In genomic region chr17:44992242-44992939, GRCh38 we compare ENCODE assay signal across 19 cellular contexts. TPM values are rescaled to one million over a fixed set of nuclear protein-coding genes. Genes with fewer than 3 reads are reported as not detected.
A peak's percentile ranks its signal among the peaks of the same experiment; 100 is the strongest.
DNase-seq lines count a peak whose midpoint lies in the region; ATAC-seq, FAIRE-seq and TF ChIP-seq lines count a peak whose summit lies in the region.
"Had no signal": no experiment of that assay in that cellular context is flagged by ENCODE, and none has a peak within 500 bp of the region (broad histone marks: within the 10 kb centered on the region; RNA-seq: fewer than 3 reads in every experiment).

No MANE protein-coding gene starts in this region.

- no peak overlapping the region for H3K9ac ChIP-seq in K562 (ENCODE audit: insufficient read depth in 1 of 2, low read depth in 2 of 2, low read length in 2 of 2)
- H3K9ac ChIP-seq: GM23248 had no signal

- no peak overlapping the region for H2AFZ ChIP-seq in K562 (ENCODE audit: low read depth, low read length)
- H2AFZ ChIP-seq: GM23248, PC-9 had no signal

- CTCF ChIA-PET in HEK293 (lab: Yijun Ruan, JAX), result interaction anchor here (1.0 to 4.3 kb wide), 3 partner anchors 29 to 79 kb away, joined by 3 to 28 read pairs (median 4); no protein-coding TSS in a partner anchor
- CTCF ChIA-PET in K562 (lab: Yijun Ruan, JAX; ENCODE audit: low intra/inter-chr PET ratio), result no interaction called here
- CTCF ChIA-PET in MCF 10A (lab: Yijun Ruan, JAX), result interaction anchor here (1.6 to 2.0 kb wide), 2 partner anchors 30 to 72 kb away, joined by 6 read pairs; no protein-coding TSS in a partner anchor

- H3K27me3 Mint-ChIP-seq in MCF 10A (ENCODE audit: insufficient read depth, unreplicated experiment), result no peaks in the 10 kb centered on the region

- no peak for TF ChIP-seq POLR2A in K562 (conservative IDR thresholded peaks at IDR 0.05)

- TF ChIP-seq CTCF in HEK293 (tag by site-specific recombination; IDR thresholded peaks at IDR 0.05) (no peak), K562 (IDR thresholded peaks at IDR 0.05 in 2 of 3, conservative IDR thresholded peaks at IDR 0.05 in 1 of 3; ENCODE audit: insufficient read depth in 2 of 3, low read depth in 1 of 3, low read length in 3 of 3) (no peak), MCF 10A (IDR thresholded peaks at IDR 0.05; ENCODE audit: unreplicated experiment) (no peak)

- POLR2A ChIA-PET in HEK293 (lab: Yijun Ruan, JAX) (no interaction called here), K562 (lab: Yijun Ruan, JAX) (interaction anchor here (0.6 to 4.7 kb wide), 3 partner anchors 11 to 867 kb away, joined by 3 to 21 read pairs (median 4); no protein-coding TSS in a partner anchor), MCF 10A (lab: Yijun Ruan, JAX) (interaction anchor here (0.6 to 1.7 kb wide), 3 partner anchors 11 to 94 kb away, joined by 3 to 6 read pairs (median 3); no protein-coding TSS in a partner anchor)

- H3K4me3 Mint-ChIP-seq in MCF 10A (ENCODE audit: unreplicated experiment), result no peak overlapping the region
- H3K4me3 Mint-ChIP-seq: CD4-positive, CD25-positive, alpha-beta regulatory T cell; H9 had no signal

- no peaks in the 10 kb centered on the region for H3K9me3 Mint-ChIP-seq in MCF 10A (ENCODE audit: unreplicated experiment)
- H3K9me3 Mint-ChIP-seq: H9, IgD-negative memory B cell had no signal

- H3K27ac Mint-ChIP-seq in MCF 10A (ENCODE audit: low read depth, unreplicated experiment), result no peak overlapping the region
- H3K27ac Mint-ChIP-seq: CD4-positive, CD25-positive, alpha-beta regulatory T cell; H9 had no signal

- intact Hi-C loops in K562 (cut with micrococcal nuclease) (no loop called here), MCF 10A (cut with micrococcal nuclease) (no loop called here)

- no peak for TF ChIP-seq RAD21 in K562 (CRISPR knock-in tag; conservative IDR thresholded peaks at IDR 0.05 in 1 of 2, IDR thresholded peaks at IDR 0.05 in 1 of 2)

- H3K36me3 ChIP-seq in HEK293 (ENCODE audit: control insufficient read depth in 2 of 2, insufficient read depth in 1 of 2, low read length in 2 of 2) (no peaks in the 10 kb centered on the region), K562 (ENCODE audit: control insufficient read depth, insufficient read depth, low read length) (no peaks in the 10 kb centered on the region)
- H3K36me3 ChIP-seq: SJSA1 had no signal

- DNase-seq in NCI-H2171 treated with DMSO at 0.1 percent for 48 hours (lab: John Stamatoyannopoulos, UW) (peak; percentile 18), NCI-H2171 (lab: John Stamatoyannopoulos, UW) (no peak), NCI-H510A (lab: John Stamatoyannopoulos, UW) (peak; percentile 50), K562 (ENCODE audit: extremely low read depth in 1 of 4, low spot score in 3 of 4) (no peak), MCF 10A (ENCODE audit: unreplicated experiment) (no peak)
- DNase-seq in stimulated activated CD4-positive, alpha-beta T cell treated with anti-CD3 and anti-CD28 coated beads, Interleukin-15, amount 100 ng/mL, for 24 hours, result no peak
- DNase-seq: CD4-positive, CD25-positive, alpha-beta regulatory T cell; DMS53; GM23248; H9; NCI-H2029; NCI-H748 treated with DMSO at 0.1 percent for 48 hours; PC-9; Right ventricle myocardium superior; T-helper 2 cell had no signal

- H3K4me2 ChIP-seq in K562 (ENCODE audit: insufficient read depth, low read length), result no peak overlapping the region
- H3K4me2 ChIP-seq: PC-9 had no signal

- no peak overlapping the region for H3K27ac ChIP-seq in HEK293 (ENCODE audit: extremely low read depth, low read depth, low read length)
- H3K27ac ChIP-seq in K562 (ENCODE audit: extremely low read depth, low read depth, low read length), result no peak overlapping the region
- H3K27ac ChIP-seq: GM23248, PC-9, SJSA1 had no signal

- no peaks in the 10 kb centered on the region; the same call in 1 of the 2 replicates for H4K20me1 ChIP-seq in K562 (replicated peaks; ENCODE audit: control insufficient read depth, insufficient read depth, low read length)

- no peaks in the 10 kb centered on the region for H3K4me1 Mint-ChIP-seq in MCF 10A (ENCODE audit: insufficient read depth, unreplicated experiment)

- no TSS peak for BruUV-seq in K562 (replicated peaks; lab: Mats Ljungman, UMichigan)
- BruUV-seq in MCF 10A (replicated peaks; lab: Mats Ljungman, UMichigan), result no TSS peak

- FAIRE-seq in K562 (lab: Jason Lieb, UNC), result no peak

- in situ Hi-C loops in K562 (cut with MboI), result no loop called here

- H3K79me2 ChIP-seq in K562 (ENCODE audit: control insufficient read depth, insufficient read depth, low read length), result no peaks in the 10 kb centered on the region

- no peak for TF ChIP-seq EP300 in K562 (IDR thresholded peaks at IDR 0.05; ENCODE audit: low read length)

- H3K9me3 ChIP-seq in HEK293 (ENCODE audit: control insufficient read depth, insufficient read depth, low read depth, low read length) (no peaks in the 10 kb centered on the region), K562 (replicated peaks; ENCODE audit: control insufficient read depth, insufficient read depth, low read depth, low read length) (no peaks in the 10 kb centered on the region)
- H3K9me3 ChIP-seq: SJSA1 had no signal

- ATAC-seq in K562, result no peak
- no peak for ATAC-seq in GM21381 (IDR thresholded peaks at IDR 0.05; ENCODE audit: unreplicated experiment)

- no peaks in the 10 kb centered on the region for H3K36me3 Mint-ChIP-seq in MCF 10A (ENCODE audit: insufficient read depth, unreplicated experiment)
- H3K36me3 Mint-ChIP-seq: CD4-positive, CD25-positive, alpha-beta regulatory T cell; IgD-negative memory B cell had no signal

- H3K9me1 ChIP-seq in K562 (ENCODE audit: control insufficient read depth, insufficient read depth, low read length), result peaks cover 2% of the 10 kb centered on the region

- H3K4me1 ChIP-seq in HEK293 (ENCODE audit: control insufficient read depth, insufficient read depth, low read length) (no peaks in the 10 kb centered on the region), K562 (replicated peaks in 1 of 2; ENCODE audit: control insufficient read depth in 2 of 2, insufficient read depth in 2 of 2, low read length in 2 of 2) (peaks cover 0 to 5% of the 10 kb centered on the region in 2 experiments; a peak in 1 of 5 replicates)

- H3K27me3 ChIP-seq in K562 (ENCODE audit: control insufficient read depth in 2 of 2, insufficient read depth in 2 of 2, low read length in 2 of 2), result peaks cover 44 to 78% of the 10 kb centered on the region in 2 experiments; a peak in 4 of 5 replicates
- H3K27me3 ChIP-seq: SJSA1 had no signal

- 0% methylated on average over 5 of the region's 5 CpGs for WGBS in K562 (ENCODE audit: insufficient coverage, low coverage, missing lambda C conversion rate)

- H3K4me3 ChIP-seq in HEK293 (ENCODE audit: low read depth, low read length) (no peak overlapping the region), K562 (no peak overlapping the region)
- H3K4me3 ChIP-seq: GM23248, PC-9, SJSA1 had no signal

RNA-seq across cellular contexts. Expression of gene C1QL1, which starts 24.3 kb away (rescaled TPM):
- not detected in 2 replicates for total RNA-seq in K562 (2011; cell fraction: chromatin; rRNA removed; ENCODE audit: low replicate concordance)
- total RNA-seq in K562 (2011; cell fraction: nucleolus; rRNA removed), result 0.26 and 0.33 TPM in 2 replicates
- not detected in 2 replicates for total RNA-seq in K562 (2011; cell fraction: nucleoplasm; rRNA removed)
- 0.09 TPM in 1 of 2 replicates, not detected in the other for total RNA-seq in K562 (2014; rRNA removed)
- not detected in 2 replicates for total RNA-seq in K562 (2014; rRNA removed; fragmentation: Illumina TruSeq; extraction: Trizol)
- total RNA-seq in K562 (2015; rRNA removed; fragmentation: Illumina TruSeq; extraction: Trizol), result not detected in 2 replicates
- total RNA-seq in K562 (2021), result not detected in 2 replicates
- 0.05 and 0.07 TPM in 2 replicates for polyA plus RNA-seq in K562 (2011; rRNA removed)
- polyA plus RNA-seq in K562 (2011; cell fraction: cytosol; rRNA removed), result 0.04 and 0.39 TPM in 2 replicates
- not detected in 2 replicates for polyA plus RNA-seq in K562 (2011; cell fraction: nucleus; rRNA removed)
- 0.13 and 0.29 TPM in 2 replicates for polyA plus RNA-seq in K562 (2012)
- polyA plus RNA-seq in K562 (2014; fragmentation: Illumina TruSeq; extraction: Trizol), result not detected in 2 replicates
- not detected for polyA plus RNA-seq in K562 (2014; fragmentation: Nextera tagmentation; extraction: Ambion mirVana)
- polyA plus RNA-seq in K562 (2014; rRNA removed), result 0.12 and 0.27 TPM in 2 replicates
- polyA minus RNA-seq in K562 (2011; rRNA and poly(A)+ RNA removed), result not detected in 2 replicates
- not detected in 2 replicates for polyA minus RNA-seq in K562 (2011; cell fraction: cytosol; rRNA and poly(A)+ RNA removed)
- not detected in 2 replicates for polyA minus RNA-seq in K562 (2011; cell fraction: nucleus; rRNA and poly(A)+ RNA removed)
- 0.56 and 0.96 TPM in 2 replicates for total RNA-seq in MCF 10A (2022)
- total RNA-seq: CD4-positive, CD25-positive, alpha-beta regulatory T cell had no signal
- polyA plus RNA-seq: CD4-positive, CD25-positive, alpha-beta regulatory T cell; IgD-negative memory B cell had no signal

RNA-seq across cellular contexts. Expression of gene KIF18B, which starts 44.8 kb away (rescaled TPM):
- total RNA-seq in K562 (2011; cell fraction: chromatin; rRNA removed; ENCODE audit: low replicate concordance), result 142 and 262 TPM in 2 replicates
- 144 and 163 TPM in 2 replicates for total RNA-seq in K562 (2011; cell fraction: nucleolus; rRNA removed)
- 146 and 190 TPM in 2 replicates for total RNA-seq in K562 (2011; cell fraction: nucleoplasm; rRNA removed)
- total RNA-seq in K562 (2014; rRNA removed) (12.2 and 13.5 TPM in 2 replicates), K562 (2014; rRNA removed; fragmentation: Illumina TruSeq; extraction: Trizol) (5.6 and 8.4 TPM in 2 replicates), K562 (2015; rRNA removed; fragmentation: Illumina TruSeq; extraction: Trizol) (13.2 and 13.7 TPM in 2 replicates), K562 (2021) (39.5 and 42.8 TPM in 2 replicates), MCF 10A (2022) (11.2 and 17.5 TPM in 2 replicates)
- polyA plus RNA-seq in K562 (2011; rRNA removed) (19.6 and 45.5 TPM in 2 replicates), K562 (2014; fragmentation: Illumina TruSeq; extraction: Trizol) (23.2 and 28.8 TPM in 2 replicates), K562 (2014; fragmentation: Nextera tagmentation; extraction: Ambion mirVana) (1 to 10 TPM; 2.0 to 3.0 TPM), K562 (2014; rRNA removed) (32.2 and 42.7 TPM in 2 replicates)
- 23.9 TPM in 2 replicates for polyA plus RNA-seq in K562 (2011; cell fraction: cytosol; rRNA removed)
- polyA plus RNA-seq in K562 (2011; cell fraction: nucleus; rRNA removed), result 91.3 and 126 TPM in 2 replicates
- 15.1 and 19.2 TPM in 2 replicates for polyA plus RNA-seq in K562 (2012)
- polyA minus RNA-seq in K562 (2011; rRNA and poly(A)+ RNA removed), result 16.5 and 16.9 TPM in 2 replicates
- polyA minus RNA-seq in K562 (2011; cell fraction: cytosol; rRNA and poly(A)+ RNA removed), result 15.9 and 24.5 TPM in 2 replicates
- polyA minus RNA-seq in K562 (2011; cell fraction: nucleus; rRNA and poly(A)+ RNA removed), result 31.2 and 36.0 TPM in 2 replicates
- polyA plus RNA-seq: IgD-negative memory B cell had no signal

RNA-seq across cellular contexts. Expression of gene DCAKD, which starts 59.0 kb away (rescaled TPM):
- total RNA-seq in K562 (2011; cell fraction: chromatin; rRNA removed; ENCODE audit: low replicate concordance), result 25.9 and 66.5 TPM in 2 replicates
- total RNA-seq in K562 (2011; cell fraction: nucleolus; rRNA removed), result 45.1 and 50.5 TPM in 2 replicates
- 43.3 and 55.3 TPM in 2 replicates for total RNA-seq in K562 (2011; cell fraction: nucleoplasm; rRNA removed)
- total RNA-seq in K562 (2014; rRNA removed), result 26.1 and 43.3 TPM in 2 replicates
- 15.3 and 17.4 TPM in 2 replicates for total RNA-seq in K562 (2014; rRNA removed; fragmentation: Illumina TruSeq; extraction: Trizol)
- total RNA-seq in K562 (2015; rRNA removed; fragmentation: Illumina TruSeq; extraction: Trizol), result 26.2 and 26.5 TPM in 2 replicates
- 35.5 and 39.8 TPM in 2 replicates for total RNA-seq in K562 (2021)
- 14.4 and 28.6 TPM in 2 replicates for polyA plus RNA-seq in K562 (2011; rRNA removed)
- 41.8 and 53.1 TPM in 2 replicates for polyA plus RNA-seq in K562 (2011; cell fraction: cytosol; rRNA removed)
- polyA plus RNA-seq in K562 (2011; cell fraction: nucleus; rRNA removed), result 36.7 and 47.4 TPM in 2 replicates
- 35.0 and 52.4 TPM in 2 replicates for polyA plus RNA-seq in K562 (2012)
- polyA plus RNA-seq in K562 (2014; fragmentation: Illumina TruSeq; extraction: Trizol), result 21.4 and 27.7 TPM in 2 replicates
- polyA plus RNA-seq in K562 (2014; fragmentation: Nextera tagmentation; extraction: Ambion mirVana), result 1 to 10 TPM; 7.9 to 9.6 TPM
- 23.5 and 24.8 TPM in 2 replicates for polyA plus RNA-seq in K562 (2014; rRNA removed)
- 22.1 and 31.4 TPM in 2 replicates for polyA minus RNA-seq in K562 (2011; rRNA and poly(A)+ RNA removed)
- 42.1 and 46.3 TPM in 2 replicates for polyA minus RNA-seq in K562 (2011; cell fraction: cytosol; rRNA and poly(A)+ RNA removed)
- polyA minus RNA-seq in K562 (2011; cell fraction: nucleus; rRNA and poly(A)+ RNA removed), result 16.8 and 23.1 TPM in 2 replicates
- total RNA-seq in MCF 10A (2022), result 23.1 and 23.3 TPM in 2 replicates

Comparison
In these comparisons a context has a peak if more than half of its experiments do, and no peak if none do; other contexts are left out.
1. DNase-seq: peak in NCI-H2171 treated with DMSO at 0.1 percent for 48 hours (single experiment) and NCI-H510A (single experiment); none in NCI-H2171 (single experiment), K562 (0 of 4), stimulated activated CD4-positive, alpha-beta T cell treated with anti-CD3 and anti-CD28 coated beads, Interleukin-15, amount 100 ng/mL, for 24 hours (single experiment) and MCF 10A (single experiment).